ENCODE assay signal across 15 cellular contexts in the genomic region with DNA sequence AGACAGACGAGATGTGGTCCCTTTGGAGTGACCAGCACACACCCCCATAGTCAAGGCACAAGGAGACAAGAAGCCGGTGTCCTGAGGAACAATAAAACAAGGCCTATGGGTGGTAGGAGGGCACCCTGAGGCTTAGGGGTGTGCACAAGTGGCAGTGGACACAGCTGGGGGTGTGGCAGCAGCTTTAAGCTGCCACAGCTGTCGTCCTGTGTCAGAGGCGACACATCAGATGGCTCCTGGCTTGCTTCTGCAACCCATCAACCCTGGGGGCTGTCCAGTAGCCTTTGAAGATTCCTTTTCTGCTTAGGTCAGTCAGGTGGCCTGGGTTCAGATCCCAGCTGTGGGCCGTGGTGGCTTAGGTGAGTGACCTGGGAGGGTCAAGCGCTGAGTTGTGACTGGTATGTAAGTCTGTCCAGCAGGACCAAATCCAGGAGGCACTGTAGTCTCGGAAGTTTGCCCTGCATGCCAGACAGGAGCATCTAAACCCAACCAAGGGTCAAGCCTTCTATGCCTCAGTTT. TPM values are rescaled to one million over a fixed set of nuclear protein-coding genes. Genes with fewer than 3 reads are reported as not detected.
"Had no signal": no experiment of that assay in that cellular context is flagged by ENCODE, and none has a peak within 500 bp of the region (broad histone marks: within the 10 kb centered on the region; RNA-seq: fewer than 3 reads in every experiment).

No MANE protein-coding gene starts in this region.

- H3K27ac ChIP-seq: dorsolateral prefrontal cortex, heart left ventricle, tibial artery had no signal

- ATAC-seq: esophagus mucosa; heart left ventricle; naive thymus-derived CD8-positive, alpha-beta T cell; right cardiac atrium had no signal

- H3K4me1 ChIP-seq: heart left ventricle, tibial artery had no signal

- H3K27me3 ChIP-seq: dorsolateral prefrontal cortex, heart left ventricle, tibial artery had no signal

- H3K4me3 ChIP-seq: dorsolateral prefrontal cortex, heart left ventricle, smooth muscle cell, tibial artery had no signal

- DNase-seq: cortex of kidney; dorsolateral prefrontal cortex; effector CD8-positive, alpha-beta T cell; heart left ventricle; hippocampal formation; kidney glomerular epithelial cell; mammary epithelial cell; stimulated activated CD4-positive, alpha-beta T cell treated with anti-CD3 and anti-CD28 coated beads, Interleukin-2, amount 100 ng/mL, for 48 hours; stimulated activated naive CD4-positive, alpha-beta T cell treated with Interleukin-2 at 50 U/mL for 16 hours; tibial artery had no signal

- H3K9me3 ChIP-seq: heart left ventricle, tibial artery had no signal

- H3K4me2 ChIP-seq: smooth muscle cell had no signal

RNA-seq across cellular contexts. Expression of gene DRC3, which starts 15.8 kb away (rescaled TPM):
- total RNA-seq: mononuclear cell had no signal
